ENCODE assay signal across 19 cellular contexts in the genomic region with DNA sequence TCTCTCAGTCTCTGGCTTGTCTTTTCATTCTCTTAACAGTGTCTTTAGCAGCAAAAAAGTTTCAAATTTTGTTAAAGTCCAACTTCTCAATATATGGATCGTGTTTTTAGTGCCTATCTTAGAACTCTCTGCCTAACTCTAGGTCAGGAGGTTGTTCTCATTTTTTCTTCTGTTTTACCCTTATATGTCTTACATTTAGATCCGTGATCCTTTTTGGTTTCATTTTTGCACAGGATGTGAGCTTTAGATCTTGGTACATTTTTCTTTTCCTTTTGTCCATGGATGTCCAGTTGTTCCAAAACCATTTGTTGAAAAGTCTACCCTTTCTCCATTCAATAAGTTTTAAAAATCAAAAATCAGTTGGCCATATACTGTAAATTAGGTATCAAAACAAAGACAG. TPM values are rescaled to one million over a fixed set of nuclear protein-coding genes. Genes with fewer than 3 reads are reported as not detected.
DNase-seq lines count a peak whose midpoint lies in the region; TF ChIP-seq lines count a peak whose summit lies in the region.
"Had no signal": no experiment of that assay in that cellular context is flagged by ENCODE, and none has a peak within 500 bp of the region (broad histone marks: within the 10 kb centered on the region; RNA-seq: fewer than 3 reads in every experiment).

No MANE protein-coding gene starts in this region.

- peaks cover 27 to 61% (median 39%) of the 10 kb centered on the region in 4 donors for H3K4me1 Mint-ChIP-seq in CD4-positive, alpha-beta memory T cell

- TF ChIP-seq EP300 in transverse colon (IDR thresholded peaks at IDR 0.05; ENCODE audit: low read depth), result no peak

- POLR2A ChIA-PET in A673 (lab: Charles Lee; ENCODE audit: low non-redundant PET), result no interaction called here
- POLR2A ChIA-PET in CD4-positive, alpha-beta memory T cell (lab: Charles Lee; ENCODE audit: partially characterized antibody), result no interaction called here

- DNase-seq in A673 (ENCODE audit: low spot score) (no peak), fibroblast of peridontal ligament (ENCODE audit: extremely low read depth) (peak; percentile 47), NCI-H1417 (lab: John Stamatoyannopoulos, UW) (no peak), NCI-H128 (lab: John Stamatoyannopoulos, UW; ENCODE audit: unreplicated experiment) (no peak), transverse colon (no peak)
- no peak for DNase-seq in CD4-positive, alpha-beta memory T cell
- DNase-seq: activated gamma-delta T cell treated with Interleukin-2 at 50 U/mL for 16 hours, amniotic stem cell, caudate nucleus, COR-L47, GOT3, KG1, NCI-H1048, NCI-H2081, NCI-H510A treated with DMSO at 0.1 percent for 48 hours, nucleus accumbens, Right ventricle myocardium superior, WERI-Rb-1 had no signal

- H3K9me2 ChIP-seq in SU-DHL-6 (replicated peaks; ENCODE audit: insufficient read depth, low read length), result no peaks in the 10 kb centered on the region

- CTCF ChIA-PET in A673 (lab: Charles Lee), result no interaction called here
- CTCF ChIA-PET in CD4-positive, alpha-beta memory T cell (lab: Charles Lee; ENCODE audit: partially characterized antibody), result no interaction called here

- intact Hi-C loops in A673 (cut with micrococcal nuclease; ENCODE audit: unreplicated experiment) (no loop called here), transverse colon (cut with DNase I; ENCODE audit: low total_unique reads) (no loop called here)
- intact Hi-C loops in CD4-positive, alpha-beta memory T cell (cut with micrococcal nuclease), result no loop called here

- H3K79me2 ChIP-seq in SU-DHL-6 (ENCODE audit: insufficient read depth, low read length), result peaks cover 100% of the 10 kb centered on the region

- no TSS peak for BruUV-seq in A673 (replicated peaks; lab: Mats Ljungman, UMichigan)

- no peaks in the 10 kb centered on the region for H3K9me3 ChIP-seq in A673 (ENCODE audit: low read depth, low read length, poor library complexity, severe bottlenecking)
- H3K9me3 ChIP-seq in CD4-positive, alpha-beta memory T cell (ENCODE audit: control insufficient read depth in 1 of 2, low read length in 2 of 2), result no peaks in the 10 kb centered on the region
- no peaks in the 10 kb centered on the region for H3K9me3 ChIP-seq in SU-DHL-6 (ENCODE audit: insufficient read depth, low read length)
- no peaks in the 10 kb centered on the region for H3K9me3 ChIP-seq in transverse colon

- H3K4me1 ChIP-seq in A673 (ENCODE audit: insufficient read depth, low read length, poor library complexity, severe bottlenecking), result peaks cover 67% of the 10 kb centered on the region
- H3K4me1 ChIP-seq in CD4-positive, alpha-beta memory T cell (ENCODE audit: insufficient read depth, low read length), result peaks cover 16% of the 10 kb centered on the region
- peaks cover 0 to 19% (median 2%) of the 10 kb centered on the region in 4 donors for H3K4me1 ChIP-seq in transverse colon

- H3K36me3 ChIP-seq in A673 (ENCODE audit: insufficient read depth, low read length, poor library complexity, severe bottlenecking) (peaks cover 3% of the 10 kb centered on the region), SU-DHL-6 (ENCODE audit: low read length) (no peaks in the 10 kb centered on the region), transverse colon (no peaks in the 10 kb centered on the region)
- H3K36me3 ChIP-seq in CD4-positive, alpha-beta memory T cell (ENCODE audit: insufficient read depth, low read length), result no peaks in the 10 kb centered on the region
- H3K36me3 ChIP-seq: WERI-Rb-1 had no signal

- TF ChIP-seq CTCF in A673 (conservative IDR thresholded peaks at IDR 0.05; ENCODE audit: low read depth, low read length) (no peak), SU-DHL-6 (IDR thresholded peaks at IDR 0.05; ENCODE audit: insufficient read depth, low read length, poor library complexity, severe bottlenecking) (no peak), transverse colon (IDR thresholded peaks at IDR 0.05) (no peak)

- peak overlapping the region; percentile 15 for H3K4me2 ChIP-seq in SU-DHL-6 (ENCODE audit: low read depth, low read length, poor library complexity, severe bottlenecking)

- H3K27ac ChIP-seq in A673 (ENCODE audit: low read depth, low read length, poor library complexity, severe bottlenecking) (peak overlapping the region; percentile 29), SU-DHL-6 (ENCODE audit: low read depth, low read length) (no peak overlapping the region), transverse colon (no peak overlapping the region)
- no peak overlapping the region for H3K27ac ChIP-seq in CD4-positive, alpha-beta memory T cell (ENCODE audit: low read depth, low read length)
- H3K27ac ChIP-seq: WERI-Rb-1 had no signal

- 66 to 74% methylated on average over 2 of the region's 2 CpGs for WGBS in transverse colon (ENCODE audit: low coverage in 1 of 2), 2 donors

- peak overlapping the region in 6 of 8 donors; percentile 19 to 60 (median 39) for H3K4me3 Mint-ChIP-seq in CD4-positive, alpha-beta memory T cell

- H2AFZ ChIP-seq in SU-DHL-6 (ENCODE audit: low read depth, low read length, severe bottlenecking), result no peak overlapping the region

- H3K36me3 Mint-ChIP-seq in CD4-positive, alpha-beta memory T cell, result peaks cover 0 to 6% of the 10 kb centered on the region in 2 donors

- no peaks in the 10 kb centered on the region for H3K27me3 Mint-ChIP-seq in CD4-positive, alpha-beta memory T cell

- TF ChIP-seq POLR2A in transverse colon (IDR thresholded peaks at IDR 0.05), result no peak

- no peaks in the 10 kb centered on the region for H3K27me3 ChIP-seq in A673 (replicated peaks; ENCODE audit: insufficient read depth, low read depth, low read length, poor library complexity)
- H3K27me3 ChIP-seq in CD4-positive, alpha-beta memory T cell (ENCODE audit: insufficient read depth, low read length), result no peaks in the 10 kb centered on the region
- H3K27me3 ChIP-seq in SU-DHL-6 (ENCODE audit: low read length), result no peaks in the 10 kb centered on the region
- H3K27me3 ChIP-seq in transverse colon, result no peaks in the 10 kb centered on the region

- peaks cover 62% of the 10 kb centered on the region for H4K20me1 ChIP-seq in SU-DHL-6 (ENCODE audit: low read depth, low read length)

- no peaks in the 10 kb centered on the region for H3K9me3 Mint-ChIP-seq in CD4-positive, alpha-beta memory T cell

- H3K4me3 ChIP-seq in A673 (ENCODE audit: low read depth, low read length, poor library complexity, severe bottlenecking) (no peak overlapping the region), SU-DHL-6 (ENCODE audit: insufficient read depth, low read length, poor library complexity, severe bottlenecking) (no peak overlapping the region), transverse colon (no peak overlapping the region)
- H3K4me3 ChIP-seq in CD4-positive, alpha-beta memory T cell (ENCODE audit: low read length in 2 of 2), result no peak overlapping the region

- peak overlapping the region in 3 of 7 donors; percentile 13 to 68 (median 66) for H3K27ac Mint-ChIP-seq in CD4-positive, alpha-beta memory T cell

- in situ Hi-C loops in transverse colon (cut with MboI; ENCODE audit: low pct_ligation_motif_present in 1 of 4, low pct_unique_long_range_greater_than_20kb in 1 of 4, low sequenced_read_pairs in 3 of 4), result no loop called here

- no peaks in the 10 kb centered on the region for H3F3A ChIP-seq in SU-DHL-6 (ENCODE audit: insufficient read depth)

- no peak overlapping the region for H3K9ac ChIP-seq in SU-DHL-6 (ENCODE audit: low read length)

RNA-seq across cellular contexts. Expression of a gene that starts 6.8 kb away (rescaled TPM):
- total RNA-seq in A673 (2021) (119 and 124 TPM in 2 replicates), transverse colon (10 to 100 TPM in 3 of 4 donors, not detected in 1; 13.7 to 17.9 (median 13.8) TPM)
- total RNA-seq in CD4-positive, alpha-beta memory T cell, result 10 to 100 TPM; 40.2 to 41.0 TPM
- 10 to 100 TPM; 33.4 to 55.6 TPM for polyA plus RNA-seq in CD4-positive, alpha-beta memory T cell
